In genomic region chr1:221440658-221441057, GRCh38 we compare ENCODE assay signal across 8 cellular contexts.
A peak's percentile ranks its signal among the peaks of the same experiment; 100 is the strongest.
DNase-seq lines count a peak whose midpoint lies in the region; ATAC-seq, FAIRE-seq and TF ChIP-seq lines count a peak whose summit lies in the region.

No MANE protein-coding gene starts in this region.

- H3K36me3 ChIP-seq in BJ (ENCODE audit: control insufficient read depth, insufficient read depth, low read length) (no peaks in the 10 kb centered on the region), IMR-90 (ENCODE audit: control insufficient read depth, insufficient read depth, low read length) (no peaks in the 10 kb centered on the region), bronchial epithelial cell (ENCODE audit: control insufficient read depth, insufficient read depth, low read length) (no peaks in the 10 kb centered on the region), mesodermal cell (ENCODE audit: control insufficient read depth, insufficient read depth, low read length) (no peaks in the 10 kb centered on the region)

- TF ChIP-seq CTCF in BJ (IDR thresholded peaks at IDR 0.05; ENCODE audit: insufficient read depth, low read depth, low read length) (0 out of 2 replicates have a peak, but pooled peaks have one; percentile 18), IMR-90 (conservative IDR thresholded peaks at IDR 0.05; ENCODE audit: low read depth, low read length) (peak; percentile 14; the same call in 1 of the 2 replicates), bronchial epithelial cell (IDR thresholded peaks at IDR 0.05; ENCODE audit: insufficient read depth, low read length, severe bottlenecking) (no peak), endothelial cell (IDR thresholded peaks at IDR 0.05; ENCODE audit: unreplicated experiment) (no peak)

- H2BK120ac ChIP-seq in IMR-90 (ENCODE audit: low read depth, low read length): peak overlapping the region; percentile 50

- peak overlapping the region; percentile 80 for H3K4me2 ChIP-seq in IMR-90 (ENCODE audit: low read depth, low read length)

- DNase-seq in BJ (ENCODE audit: low read depth): no peak
- no peak for DNase-seq in IMR-90
- peak; percentile 53 for DNase-seq in bronchial epithelial cell (ENCODE audit: low read depth)
- no peak for DNase-seq in posterior vena cava (ENCODE audit: low spot score)
- DNase-seq in endothelial cell (ENCODE audit: low spot score): no peak

- peak overlapping the region; percentile 73 for H3K14ac ChIP-seq in IMR-90 (replicated peaks; ENCODE audit: low read depth, low read length)

- H3K27me3 Mint-ChIP-seq in endothelial cell (ENCODE audit: unreplicated experiment): no peaks in the 10 kb centered on the region

- H3K4me1 Mint-ChIP-seq in endothelial cell (ENCODE audit: unreplicated experiment): peaks cover 10% of the 10 kb centered on the region

- H3K27ac ChIP-seq in IMR-90 (ENCODE audit: insufficient read depth, low read length): peak overlapping the region; percentile 3; the same call in 1 of the 2 replicates
- H3K27ac ChIP-seq in mesodermal cell (ENCODE audit: low read depth, low read length, severe bottlenecking): peak overlapping the region; percentile 85

- no peaks in the 10 kb centered on the region for H4K20me1 ChIP-seq in IMR-90 (ENCODE audit: insufficient read depth, low read length)

- TF ChIP-seq POLR2A in IMR-90 (IDR thresholded peaks at IDR 0.05; ENCODE audit: low read depth, low read length): 0 out of 2 replicates have a peak, but pooled peaks have one; percentile 29

- peak overlapping the region; percentile 53; the same call in 1 of the 2 replicates for H3K18ac ChIP-seq in IMR-90 (ENCODE audit: low read depth, low read length)

- H2BK5ac ChIP-seq in IMR-90 (ENCODE audit: low read depth, low read length, poor library complexity, severe bottlenecking): peak overlapping the region; percentile 73

- peak overlapping the region; percentile 18; the same call in 2 of the 3 replicates for H2BK15ac ChIP-seq in IMR-90 (ENCODE audit: low read depth, low read length)

- intact Hi-C loops in IMR-90 (cut with micrococcal nuclease) (no loop called here), posterior vena cava (cut with DNase I) (no loop called here)

- peak overlapping the region; percentile 64 for H4K91ac ChIP-seq in IMR-90 (ENCODE audit: insufficient read depth, low read depth, low read length)

- POLR2A ChIA-PET in BJ (lab: Charles Lee): no interaction called here
- POLR2A ChIA-PET in IMR-90 (lab: Charles Lee; ENCODE audit: unreplicated experiment): no interaction called here

- peak overlapping the region; percentile 68; the same call in 1 of the 2 replicates for H3K56ac ChIP-seq in IMR-90 (ENCODE audit: extremely low read depth, insufficient read depth, low read length)

- no peak overlapping the region for H3K4me3 Mint-ChIP-seq in endothelial cell (ENCODE audit: unreplicated experiment)

- BruUV-seq in IMR-90 (replicated peaks; lab: Mats Ljungman, UMichigan): no TSS peak

- peak overlapping the region; percentile 3 to 55; a peak in 2 of 4 replicates for H4K8ac ChIP-seq in IMR-90 (ENCODE audit: low read depth in 2 of 2, low read length in 2 of 2)

- H3K9me3 ChIP-seq in IMR-90 (ENCODE audit: control insufficient read depth, insufficient read depth, low read length) (no peaks in the 10 kb centered on the region), mesodermal cell (ENCODE audit: control insufficient read depth, low read length) (no peaks in the 10 kb centered on the region)

- in situ Hi-C loops in IMR-90 (cut with MboI; ENCODE audit: low sequenced_read_pairs): loop anchor here (10.0 kb wide), 1 partner anchor 1014 kb away; no protein-coding TSS in a partner anchor

- no peaks in the 10 kb centered on the region for H3K27me3 ChIP-seq in BJ (ENCODE audit: control insufficient read depth, insufficient read depth, low read length)
- H3K27me3 ChIP-seq in IMR-90 (ENCODE audit: control insufficient read depth, insufficient read depth, low read length): no peaks in the 10 kb centered on the region
- H3K27me3 ChIP-seq in bronchial epithelial cell (ENCODE audit: control insufficient read depth, insufficient read depth, low read length): no peaks in the 10 kb centered on the region

- H3K4me3 ChIP-seq in BJ (ENCODE audit: low read depth, low read length): no peak overlapping the region
- no peak overlapping the region for H3K4me3 ChIP-seq in IMR-90 (ENCODE audit: insufficient read depth, low read depth, low read length)
- no peak overlapping the region for H3K4me3 ChIP-seq in bronchial epithelial cell (ENCODE audit: low read depth, low read length)
- no peak overlapping the region for H3K4me3 ChIP-seq in mesodermal cell (ENCODE audit: extremely low read depth, insufficient read depth, low read length, poor library complexity, severe bottlenecking)

- peak overlapping the region; percentile 79 for H3K4ac ChIP-seq in IMR-90 (ENCODE audit: low read depth, low read length)

- peak overlapping the region; percentile 21; the same call in 1 of the 2 replicates for H3K23ac ChIP-seq in IMR-90 (ENCODE audit: low read depth, low read length)

- H3K4me1 ChIP-seq in IMR-90 (ENCODE audit: control insufficient read depth, insufficient read depth, low read length) (peaks cover 5% of the 10 kb centered on the region; the same call in 1 of the 2 replicates), mesodermal cell (ENCODE audit: control insufficient read depth, insufficient read depth, low read length, poor library complexity, severe bottlenecking) (peaks cover 39% of the 10 kb centered on the region)

- H3K9me1 ChIP-seq in IMR-90 (ENCODE audit: insufficient read depth, low read length): no peaks in the 10 kb centered on the region

- no peaks in the 10 kb centered on the region for H3K79me1 ChIP-seq in IMR-90 (ENCODE audit: low read depth in 1 of 2, low read length in 2 of 2)

- no CpG with 5 or more reads among the region's 5 CpGs for WGBS in IMR-90 (ENCODE audit: extremely low coverage in 2 of 2, insufficient read length in 1 of 2), 2 experiments
- 83 to 100% methylated on average over 1 to 2 of the region's 5 CpGs for WGBS in mesodermal cell (ENCODE audit: insufficient coverage in 2 of 2), 2 experiments

- peak; percentile 10 for ATAC-seq in IMR-90 (ENCODE audit: low read depth)
- ATAC-seq in GM18907 (IDR thresholded peaks at IDR 0.05; ENCODE audit: unreplicated experiment): no peak
- no peak for ATAC-seq in GM19023 (IDR thresholded peaks at IDR 0.05; ENCODE audit: unreplicated experiment)

- no peak for FAIRE-seq in bronchial epithelial cell (lab: Jason Lieb, UNC)

- dilution Hi-C loops in IMR-90 (cut with HindIII; ENCODE audit: low sequenced_read_pairs, unreplicated experiment): no loop called here

- no peak overlapping the region for H2AK9ac ChIP-seq in IMR-90 (replicated peaks; ENCODE audit: low read depth, low read length, poor library complexity)

- no peaks in the 10 kb centered on the region for H3K36me3 Mint-ChIP-seq in endothelial cell (ENCODE audit: low read depth, unreplicated experiment)

- peak overlapping the region; percentile 46 for H2AFZ ChIP-seq in IMR-90 (replicated peaks; ENCODE audit: low read length, poor library complexity)

- H3K9me3 Mint-ChIP-seq in endothelial cell (ENCODE audit: unreplicated experiment): no peaks in the 10 kb centered on the region

- peak overlapping the region; percentile 63 for H2BK20ac ChIP-seq in IMR-90 (ENCODE audit: low read depth, low read length)

- TF ChIP-seq RAD21 in IMR-90 (IDR thresholded peaks at IDR 0.05; ENCODE audit: low read length): no peak

- H3K27ac Mint-ChIP-seq in endothelial cell (ENCODE audit: unreplicated experiment): no peak overlapping the region

- no peak overlapping the region for H4K5ac ChIP-seq in IMR-90 (ENCODE audit: low read depth, low read length)

- H3K9ac ChIP-seq in IMR-90 (ENCODE audit: low read depth, low read length): no peak overlapping the region

- CTCF ChIA-PET in BJ (lab: Yijun Ruan, JAX) (interaction anchor here (1.0 to 1.6 kb wide), 2 partner anchors 9 to 177 kb away, joined by 3 to 5 read pairs; no protein-coding TSS in a partner anchor), IMR-90 (lab: Yijun Ruan, JAX) (interaction anchor here (1.4 to 1.6 kb wide), 2 partner anchors 177 to 1014 kb away, joined by 3 to 4 read pairs; no protein-coding TSS in a partner anchor)

- H2AK5ac ChIP-seq in IMR-90 (ENCODE audit: low read depth, low read length): peak overlapping the region; percentile 73

TF ChIP-seq in IMR-90, 13 proteins besides CTCF, POLR2A, EP300 and RAD21:
- TF ChIP-seq MAFK (IDR thresholded peaks at IDR 0.05; ENCODE audit: low read depth, low read length): no peak
- no peak for TF ChIP-seq RFX5 (IDR thresholded peaks at IDR 0.05; ENCODE audit: low read depth, low read length)
- TF ChIP-seq FOS (IDR thresholded peaks at IDR 0.05; ENCODE audit: low read depth, low read length): no peak
- no peak for TF ChIP-seq ELK1 (IDR thresholded peaks at IDR 0.05; ENCODE audit: borderline replicate concordance, low read depth, low read length)
- TF ChIP-seq MXI1 (IDR thresholded peaks at IDR 0.05; ENCODE audit: borderline replicate concordance, low read depth, low read length): no peak
- TF ChIP-seq RCOR1 (IDR thresholded peaks at IDR 0.05; ENCODE audit: insufficient replicate concordance, low read length): no peak

Comparison
In these comparisons a context has a peak if more than half of its experiments do, and no peak if none do; other contexts are left out.
1. CTCF ChIP-seq: peak in BJ (single experiment) and IMR-90 (single experiment); none in bronchial epithelial cell (single experiment) and endothelial cell (single experiment).